Comparison of ENCODE assay signal across 1 cellular context in the genomic region with DNA sequence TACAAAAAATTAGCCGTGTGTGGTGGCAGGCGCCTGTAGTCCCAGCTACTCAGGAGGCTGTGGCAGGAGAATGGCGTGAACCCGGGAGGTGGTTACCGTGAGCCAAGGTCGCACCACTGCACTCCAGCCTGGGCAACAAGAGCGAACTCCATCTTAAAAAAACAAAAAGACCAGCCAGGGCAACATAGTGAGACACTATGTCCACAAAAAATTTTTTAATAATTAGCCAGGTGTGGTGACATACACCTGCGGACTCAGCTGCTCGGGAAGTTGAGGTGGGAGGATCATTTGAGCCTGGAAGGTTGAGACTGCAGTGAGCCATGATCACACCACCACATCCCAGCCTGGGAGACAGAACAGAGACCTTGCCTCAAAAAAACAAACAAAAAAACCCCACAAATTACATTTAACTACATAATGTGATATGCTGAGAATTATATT.
TF ChIP-seq lines count a peak whose summit lies in the region.

No MANE protein-coding gene starts in this region.

TF ChIP-seq in HepG2, 621 proteins besides CTCF, POLR2A, EP300 and RAD21 (continued from another document):
- TF ChIP-seq, protein P1, sequence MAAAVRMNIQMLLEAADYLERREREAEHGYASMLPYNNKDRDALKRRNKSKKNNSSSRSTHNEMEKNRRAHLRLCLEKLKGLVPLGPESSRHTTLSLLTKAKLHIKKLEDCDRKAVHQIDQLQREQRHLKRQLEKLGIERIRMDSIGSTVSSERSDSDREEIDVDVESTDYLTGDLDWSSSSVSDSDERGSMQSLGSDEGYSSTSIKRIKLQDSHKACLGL (CRISPR knock-in tag; IDR thresholded peaks at IDR 0.05): no peak
- TF ChIP-seq, protein P2, sequence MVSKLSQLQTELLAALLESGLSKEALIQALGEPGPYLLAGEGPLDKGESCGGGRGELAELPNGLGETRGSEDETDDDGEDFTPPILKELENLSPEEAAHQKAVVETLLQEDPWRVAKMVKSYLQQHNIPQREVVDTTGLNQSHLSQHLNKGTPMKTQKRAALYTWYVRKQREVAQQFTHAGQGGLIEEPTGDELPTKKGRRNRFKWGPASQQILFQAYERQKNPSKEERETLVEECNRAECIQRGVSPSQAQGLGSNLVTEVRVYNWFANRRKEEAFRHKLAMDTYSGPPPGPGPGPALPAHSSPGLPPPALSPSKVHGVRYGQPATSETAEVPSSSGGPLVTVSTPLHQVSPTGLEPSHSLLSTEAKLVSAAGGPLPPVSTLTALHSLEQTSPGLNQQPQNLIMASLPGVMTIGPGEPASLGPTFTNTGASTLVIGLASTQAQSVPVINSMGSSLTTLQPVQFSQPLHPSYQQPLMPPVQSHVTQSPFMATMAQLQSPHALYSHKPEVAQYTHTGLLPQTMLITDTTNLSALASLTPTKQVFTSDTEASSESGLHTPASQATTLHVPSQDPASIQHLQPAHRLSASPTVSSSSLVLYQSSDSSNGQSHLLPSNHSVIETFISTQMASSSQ (IDR thresholded peaks at IDR 0.05; ENCODE audit: low read depth): peak; percentile 39; the same call in 1 of the 2 replicates
- TF ChIP-seq, protein P2 (CRISPR knock-in tag; IDR thresholded peaks at IDR 0.05; ENCODE audit: borderline replicate concordance): no peak; the same call in 1 of the 2 replicates
- peak; percentile 16; the same call in 1 of the 2 replicates for TF ChIP-seq ZMYM4 (CRISPR knock-in tag; IDR thresholded peaks at IDR 0.05)
- TF ChIP-seq ZNF484 (CRISPR knock-in tag; IDR thresholded peaks at IDR 0.05; ENCODE audit: borderline replicate concordance, low read depth): no peak
- TF ChIP-seq, protein P3, sequence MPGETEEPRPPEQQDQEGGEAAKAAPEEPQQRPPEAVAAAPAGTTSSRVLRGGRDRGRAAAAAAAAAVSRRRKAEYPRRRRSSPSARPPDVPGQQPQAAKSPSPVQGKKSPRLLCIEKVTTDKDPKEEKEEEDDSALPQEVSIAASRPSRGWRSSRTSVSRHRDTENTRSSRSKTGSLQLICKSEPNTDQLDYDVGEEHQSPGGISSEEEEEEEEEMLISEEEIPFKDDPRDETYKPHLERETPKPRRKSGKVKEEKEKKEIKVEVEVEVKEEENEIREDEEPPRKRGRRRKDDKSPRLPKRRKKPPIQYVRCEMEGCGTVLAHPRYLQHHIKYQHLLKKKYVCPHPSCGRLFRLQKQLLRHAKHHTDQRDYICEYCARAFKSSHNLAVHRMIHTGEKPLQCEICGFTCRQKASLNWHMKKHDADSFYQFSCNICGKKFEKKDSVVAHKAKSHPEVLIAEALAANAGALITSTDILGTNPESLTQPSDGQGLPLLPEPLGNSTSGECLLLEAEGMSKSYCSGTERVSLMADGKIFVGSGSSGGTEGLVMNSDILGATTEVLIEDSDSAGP (CRISPR knock-in tag; IDR thresholded peaks at IDR 0.05; ENCODE audit: borderline replicate concordance): no peak
- TF ChIP-seq ZNF3 (CRISPR knock-in tag; IDR thresholded peaks at IDR 0.05): no peak
- no peak for TF ChIP-seq ZNF670 (CRISPR knock-in tag; IDR thresholded peaks at IDR 0.05; ENCODE audit: borderline replicate concordance)
- TF ChIP-seq, protein P4, sequence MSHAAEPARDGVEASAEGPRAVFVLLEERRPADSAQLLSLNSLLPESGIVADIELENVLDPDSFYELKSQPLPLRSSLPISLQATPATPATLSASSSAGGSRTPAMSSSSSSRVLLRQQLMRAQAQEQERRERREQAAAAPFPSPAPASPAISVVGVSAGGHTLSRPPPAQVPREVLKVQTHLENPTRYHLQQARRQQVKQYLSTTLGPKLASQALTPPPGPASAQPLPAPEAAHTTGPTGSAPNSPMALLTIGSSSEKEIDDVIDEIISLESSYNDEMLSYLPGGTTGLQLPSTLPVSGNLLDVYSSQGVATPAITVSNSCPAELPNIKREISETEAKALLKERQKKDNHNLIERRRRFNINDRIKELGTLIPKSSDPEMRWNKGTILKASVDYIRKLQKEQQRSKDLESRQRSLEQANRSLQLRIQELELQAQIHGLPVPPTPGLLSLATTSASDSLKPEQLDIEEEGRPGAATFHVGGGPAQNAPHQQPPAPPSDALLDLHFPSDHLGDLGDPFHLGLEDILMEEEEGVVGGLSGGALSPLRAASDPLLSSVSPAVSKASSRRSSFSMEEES (CRISPR knock-in tag; IDR thresholded peaks at IDR 0.05): no peak
- TF ChIP-seq, protein P5, sequence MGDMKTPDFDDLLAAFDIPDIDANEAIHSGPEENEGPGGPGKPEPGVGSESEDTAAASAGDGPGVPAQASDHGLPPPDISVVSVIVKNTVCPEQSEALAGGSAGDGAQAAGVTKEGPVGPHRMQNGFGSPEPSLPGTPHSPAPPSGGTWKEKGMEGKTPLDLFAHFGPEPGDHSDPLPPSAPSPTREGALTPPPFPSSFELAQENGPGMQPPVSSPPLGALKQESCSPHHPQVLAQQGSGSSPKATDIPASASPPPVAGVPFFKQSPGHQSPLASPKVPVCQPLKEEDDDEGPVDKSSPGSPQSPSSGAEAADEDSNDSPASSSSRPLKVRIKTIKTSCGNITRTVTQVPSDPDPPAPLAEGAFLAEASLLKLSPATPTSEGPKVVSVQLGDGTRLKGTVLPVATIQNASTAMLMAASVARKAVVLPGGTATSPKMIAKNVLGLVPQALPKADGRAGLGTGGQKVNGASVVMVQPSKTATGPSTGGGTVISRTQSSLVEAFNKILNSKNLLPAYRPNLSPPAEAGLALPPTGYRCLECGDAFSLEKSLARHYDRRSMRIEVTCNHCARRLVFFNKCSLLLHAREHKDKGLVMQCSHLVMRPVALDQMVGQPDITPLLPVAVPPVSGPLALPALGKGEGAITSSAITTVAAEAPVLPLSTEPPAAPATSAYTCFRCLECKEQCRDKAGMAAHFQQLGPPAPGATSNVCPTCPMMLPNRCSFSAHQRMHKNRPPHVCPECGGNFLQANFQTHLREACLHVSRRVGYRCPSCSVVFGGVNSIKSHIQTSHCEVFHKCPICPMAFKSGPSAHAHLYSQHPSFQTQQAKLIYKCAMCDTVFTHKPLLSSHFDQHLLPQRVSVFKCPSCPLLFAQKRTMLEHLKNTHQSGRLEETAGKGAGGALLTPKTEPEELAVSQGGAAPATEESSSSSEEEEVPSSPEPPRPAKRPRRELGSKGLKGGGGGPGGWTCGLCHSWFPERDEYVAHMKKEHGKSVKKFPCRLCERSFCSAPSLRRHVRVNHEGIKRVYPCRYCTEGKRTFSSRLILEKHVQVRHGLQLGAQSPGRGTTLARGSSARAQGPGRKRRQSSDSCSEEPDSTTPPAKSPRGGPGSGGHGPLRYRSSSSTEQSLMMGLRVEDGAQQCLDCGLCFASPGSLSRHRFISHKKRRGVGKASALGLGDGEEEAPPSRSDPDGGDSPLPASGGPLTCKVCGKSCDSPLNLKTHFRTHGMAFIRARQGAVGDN (CRISPR knock-in tag; IDR thresholded peaks at IDR 0.05): peak; percentile 51; the same call in 1 of the 2 replicates
- no peak for TF ChIP-seq HIVEP1 (CRISPR knock-in tag; IDR thresholded peaks at IDR 0.05)
- TF ChIP-seq MAFF (IDR thresholded peaks at IDR 0.05; ENCODE audit: low read depth, low read length): no peak
